ENCODE assay signal across 16 cellular contexts in genomic region chr11:89405629-89406028, GRCh38.
DNase-seq lines count a peak whose midpoint lies in the region; ATAC-seq, FAIRE-seq and TF ChIP-seq lines count a peak whose summit lies in the region.
"Had no signal": no experiment of that assay in that cellular context is flagged by ENCODE, and none has a peak within 500 bp of the region (broad histone marks: within the 10 kb centered on the region; RNA-seq: fewer than 3 reads in every experiment).

No MANE protein-coding gene starts in this region.

- peak; percentile 57; the same call in 2 of the 3 replicates for ATAC-seq in HepG2
- no peak for ATAC-seq in activated T-cell treated with anti-CD3 and anti-CD28 coated beads, Interleukin-2, amount 50 U/mL, for 4 hours
- ATAC-seq: left cardiac atrium, pancreas, upper lobe of right lung had no signal

- H3K27me3 ChIP-seq in MM.1S (replicated peaks; ENCODE audit: insufficient read depth, low read length) (no peaks in the 10 kb centered on the region), HepG2 (ENCODE audit: control insufficient read depth in 1 of 2, insufficient read depth in 2 of 2, low read length in 2 of 2) (no peaks in the 10 kb centered on the region)
- H3K27me3 ChIP-seq: pancreas, upper lobe of right lung had no signal

- peak; percentile 63 for DNase-seq in DMS53 (lab: John Stamatoyannopoulos, UW)
- peak; percentile 15 for DNase-seq in MM.1S
- DNase-seq in astrocyte of the cerebellum (ENCODE audit: low read depth), result no peak
- DNase-seq in HepG2 (ENCODE audit: low spot score), result no peak
- no peak for DNase-seq in SKM-1 treated with dmso at 0.1 percent for 144 hours (lab: John Stamatoyannopoulos, UW; ENCODE audit: unreplicated experiment)
- no peak for DNase-seq in GM19238 (ENCODE audit: insufficient read length, low spot score)
- no peak for DNase-seq in lower leg skin (ENCODE audit: low spot score in 2 of 2)
- DNase-seq in activated T-cell treated with anti-CD3 and anti-CD28 coated beads, Interleukin-2, amount 50 U/mL, for 4 hours, result no peak
- DNase-seq: activated effector memory CD4-positive, alpha-beta T cell treated with anti-CD3 and anti-CD28 coated beads, Interleukin-2, amount 50 U/mL, for 16 hours; DMS79; effector CD4-positive, alpha-beta T cell; left cardiac atrium; NCI-H345; pancreas; upper lobe of right lung; WERI-Rb-1 had no signal

- no peaks in the 10 kb centered on the region for H3K9me2 ChIP-seq in MM.1S (replicated peaks; ENCODE audit: insufficient read depth, low read length)

- H3K79me2 ChIP-seq in MM.1S (ENCODE audit: low read length) (no peaks in the 10 kb centered on the region), HepG2 (ENCODE audit: insufficient read depth, low read length) (no peaks in the 10 kb centered on the region)

- FAIRE-seq in HepG2 (lab: Jason Lieb, UNC), result no peak
- FAIRE-seq: pancreas had no signal

- TF ChIP-seq POLR2A in HepG2 (IDR thresholded peaks at IDR 0.05; ENCODE audit: insufficient read depth in 1 of 2, low read depth in 2 of 2, low read length in 2 of 2) (no peak), lower leg skin (IDR thresholded peaks at IDR 0.05) (no peak)

- H2AFZ ChIP-seq in MM.1S (ENCODE audit: low read length), result no peak overlapping the region
- H2AFZ ChIP-seq in HepG2 (ENCODE audit: low read length), result no peak overlapping the region

- H3K9me3 ChIP-seq in MM.1S (replicated peaks; ENCODE audit: insufficient read depth, low read length), result no peaks in the 10 kb centered on the region
- no peaks in the 10 kb centered on the region for H3K9me3 ChIP-seq in HepG2 (ENCODE audit: low read length)
- H3K9me3 ChIP-seq: pancreas, upper lobe of right lung had no signal

- H3K9ac ChIP-seq in MM.1S (ENCODE audit: low read length) (no peak overlapping the region), HepG2 (ENCODE audit: insufficient read depth, low read depth, low read length) (no peak overlapping the region)

- H3K27ac ChIP-seq in MM.1S (ENCODE audit: low read length) (no peak overlapping the region), HepG2 (ENCODE audit: extremely low read length, insufficient read depth, low read length) (no peak overlapping the region)
- H3K27ac ChIP-seq: pancreas, upper lobe of right lung, WERI-Rb-1 had no signal

- intact Hi-C loops in HepG2 (cut with micrococcal nuclease; ENCODE audit: unreplicated experiment) (no loop called here), lower leg skin (cut with DNase I; ENCODE audit: low total_unique reads) (no loop called here)

- no peaks in the 10 kb centered on the region for H3K27me3 Mint-ChIP-seq in activated T-cell treated with anti-CD3 and anti-CD28 coated beads, Interleukin-2, amount 50 U/mL, for 4 hours (ENCODE audit: low read depth)

- in situ Hi-C loops in astrocyte of the cerebellum (cut with HindIII; ENCODE audit: low sequenced_read_pairs), result no loop called here
- in situ Hi-C loops in HepG2 (cut with HindIII; ENCODE audit: extremely low pct_ligation_motif_present, low pct_unique_long_range_greater_than_20kb), result no loop called here

- CTCF ChIA-PET in HepG2 (lab: Yijun Ruan, JAX; ENCODE audit: low intra/inter-chr PET ratio, low total read pairs), result no interaction called here

- H4K20me1 ChIP-seq in MM.1S (ENCODE audit: insufficient read depth, low read length) (no peaks in the 10 kb centered on the region), HepG2 (ENCODE audit: insufficient read depth, low read length) (no peaks in the 10 kb centered on the region)

- no peaks in the 10 kb centered on the region for H3K4me1 ChIP-seq in MM.1S (ENCODE audit: low read length)
- H3K4me1 ChIP-seq in HepG2 (ENCODE audit: insufficient read depth, low read length), result no peaks in the 10 kb centered on the region
- H3K4me1 ChIP-seq: pancreas, upper lobe of right lung had no signal

- H3K4me2 ChIP-seq in MM.1S (ENCODE audit: low read depth, low read length) (no peak overlapping the region), HepG2 (ENCODE audit: low read depth, low read length) (no peak overlapping the region)

- H3K36me3 Mint-ChIP-seq in activated T-cell treated with anti-CD3 and anti-CD28 coated beads, Interleukin-2, amount 50 U/mL, for 4 hours (ENCODE audit: insufficient read depth), result no peaks in the 10 kb centered on the region

- POLR2A ChIA-PET in HepG2 (lab: Yijun Ruan, JAX), result no interaction called here

- H3F3A ChIP-seq in MM.1S (ENCODE audit: insufficient read depth, low read length), result no peaks in the 10 kb centered on the region

- BruUV-seq in HepG2 (replicated peaks; lab: Mats Ljungman, UMichigan), result no TSS peak

- H3K4me3 ChIP-seq in MM.1S (ENCODE audit: low read length), result no peak overlapping the region
- H3K4me3 ChIP-seq in astrocyte of the cerebellum (ENCODE audit: low read depth, low read length), result no peak overlapping the region
- no peak overlapping the region for H3K4me3 ChIP-seq in HepG2 (replicated peaks in 1 of 3; ENCODE audit: insufficient read depth in 1 of 3, low read depth in 2 of 3, low read length in 3 of 3)
- H3K4me3 ChIP-seq in lower leg skin (ENCODE audit: low read depth, poor library complexity, severe bottlenecking), result no peak overlapping the region
- H3K4me3 ChIP-seq: pancreas, upper lobe of right lung had no signal

- no peaks in the 10 kb centered on the region for H3K4me1 Mint-ChIP-seq in activated T-cell treated with anti-CD3 and anti-CD28 coated beads, Interleukin-2, amount 50 U/mL, for 4 hours (ENCODE audit: low read depth)

- TF ChIP-seq EP300 in HepG2 (IDR thresholded peaks at IDR 0.05; ENCODE audit: low read depth in 2 of 2, low read length in 2 of 2) (no peak), HepG2 (CRISPR knock-in tag; IDR thresholded peaks at IDR 0.05; ENCODE audit: borderline replicate concordance) (no peak)

- H3K4me3 Mint-ChIP-seq in activated T-cell treated with anti-CD3 and anti-CD28 coated beads, Interleukin-2, amount 50 U/mL, for 4 hours, result no peak overlapping the region

- 0% methylated on average over 1 of the region's 1 CpG for WGBS in HepG2 (ENCODE audit: low lambda C conversion rate)
- WGBS in lower leg skin, 2 donors, result 85 to 91% methylated on average over 1 of the region's 1 CpG

- H3K9me3 Mint-ChIP-seq in activated T-cell treated with anti-CD3 and anti-CD28 coated beads, Interleukin-2, amount 50 U/mL, for 4 hours, result no peaks in the 10 kb centered on the region

- H3K36me3 ChIP-seq in MM.1S (replicated peaks; ENCODE audit: insufficient read depth, low read length) (no peaks in the 10 kb centered on the region), HepG2 (replicated peaks in 1 of 2; ENCODE audit: control insufficient read depth in 1 of 2, insufficient read depth in 2 of 2, low read length in 2 of 2) (no peaks in the 10 kb centered on the region)
- H3K36me3 ChIP-seq: pancreas, upper lobe of right lung, WERI-Rb-1 had no signal

- TF ChIP-seq CTCF in MM.1S (IDR thresholded peaks at IDR 0.05; ENCODE audit: low read length) (no peak; the same call in 1 of the 2 replicates), astrocyte of the cerebellum (IDR thresholded peaks at IDR 0.05; ENCODE audit: low read depth, low read length, missing control alignments) (peak; percentile 12), HepG2 (CRISPR knock-in tag; IDR thresholded peaks at IDR 0.05) (no peak), lower leg skin (IDR thresholded peaks at IDR 0.05) (no peak)

- no peak for TF ChIP-seq RAD21 in HepG2 (CRISPR knock-in tag; IDR thresholded peaks at IDR 0.05)

TF ChIP-seq in HepG2, 621 proteins besides CTCF, POLR2A, EP300 and RAD21 (continues in another document):
- no peak for TF ChIP-seq SCMH1 (CRISPR knock-in tag; IDR thresholded peaks at IDR 0.05; ENCODE audit: borderline replicate concordance)
- TF ChIP-seq, protein P1, sequence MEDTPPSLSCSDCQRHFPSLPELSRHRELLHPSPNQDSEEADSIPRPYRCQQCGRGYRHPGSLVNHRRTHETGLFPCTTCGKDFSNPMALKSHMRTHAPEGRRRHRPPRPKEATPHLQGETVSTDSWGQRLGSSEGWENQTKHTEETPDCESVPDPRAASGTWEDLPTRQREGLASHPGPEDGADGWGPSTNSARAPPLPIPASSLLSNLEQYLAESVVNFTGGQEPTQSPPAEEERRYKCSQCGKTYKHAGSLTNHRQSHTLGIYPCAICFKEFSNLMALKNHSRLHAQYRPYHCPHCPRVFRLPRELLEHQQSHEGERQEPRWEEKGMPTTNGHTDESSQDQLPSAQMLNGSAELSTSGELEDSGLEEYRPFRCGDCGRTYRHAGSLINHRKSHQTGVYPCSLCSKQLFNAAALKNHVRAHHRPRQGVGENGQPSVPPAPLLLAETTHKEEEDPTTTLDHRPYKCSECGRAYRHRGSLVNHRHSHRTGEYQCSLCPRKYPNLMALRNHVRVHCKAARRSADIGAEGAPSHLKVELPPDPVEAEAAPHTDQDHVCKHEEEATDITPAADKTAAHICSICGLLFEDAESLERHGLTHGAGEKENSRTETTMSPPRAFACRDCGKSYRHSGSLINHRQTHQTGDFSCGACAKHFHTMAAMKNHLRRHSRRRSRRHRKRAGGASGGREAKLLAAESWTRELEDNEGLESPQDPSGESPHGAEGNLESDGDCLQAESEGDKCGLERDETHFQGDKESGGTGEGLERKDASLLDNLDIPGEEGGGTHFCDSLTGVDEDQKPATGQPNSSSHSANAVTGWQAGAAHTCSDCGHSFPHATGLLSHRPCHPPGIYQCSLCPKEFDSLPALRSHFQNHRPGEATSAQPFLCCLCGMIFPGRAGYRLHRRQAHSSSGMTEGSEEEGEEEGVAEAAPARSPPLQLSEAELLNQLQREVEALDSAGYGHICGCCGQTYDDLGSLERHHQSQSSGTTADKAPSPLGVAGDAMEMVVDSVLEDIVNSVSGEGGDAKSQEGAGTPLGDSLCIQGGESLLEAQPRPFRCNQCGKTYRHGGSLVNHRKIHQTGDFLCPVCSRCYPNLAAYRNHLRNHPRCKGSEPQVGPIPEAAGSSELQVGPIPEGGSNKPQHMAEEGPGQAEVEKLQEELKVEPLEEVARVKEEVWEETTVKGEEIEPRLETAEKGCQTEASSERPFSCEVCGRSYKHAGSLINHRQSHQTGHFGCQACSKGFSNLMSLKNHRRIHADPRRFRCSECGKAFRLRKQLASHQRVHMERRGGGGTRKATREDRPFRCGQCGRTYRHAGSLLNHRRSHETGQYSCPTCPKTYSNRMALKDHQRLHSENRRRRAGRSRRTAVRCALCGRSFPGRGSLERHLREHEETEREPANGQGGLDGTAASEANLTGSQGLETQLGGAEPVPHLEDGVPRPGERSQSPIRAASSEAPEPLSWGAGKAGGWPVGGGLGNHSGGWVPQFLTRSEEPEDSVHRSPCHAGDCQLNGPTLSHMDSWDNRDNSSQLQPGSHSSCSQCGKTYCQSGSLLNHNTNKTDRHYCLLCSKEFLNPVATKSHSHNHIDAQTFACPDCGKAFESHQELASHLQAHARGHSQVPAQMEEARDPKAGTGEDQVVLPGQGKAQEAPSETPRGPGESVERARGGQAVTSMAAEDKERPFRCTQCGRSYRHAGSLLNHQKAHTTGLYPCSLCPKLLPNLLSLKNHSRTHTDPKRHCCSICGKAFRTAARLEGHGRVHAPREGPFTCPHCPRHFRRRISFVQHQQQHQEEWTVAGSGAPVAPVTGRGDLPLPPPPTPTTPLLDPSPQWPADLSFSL (CRISPR knock-in tag; IDR thresholded peaks at IDR 0.05), result no peak
- TF ChIP-seq NCOA5 (CRISPR knock-in tag; IDR thresholded peaks at IDR 0.05), result no peak

Comparison
In these comparisons a context has a peak if more than half of its experiments do, and no peak if none do; other contexts are left out.
1. DNase-seq: peak in DMS53 (single experiment) and MM.1S (single experiment); none in astrocyte of the cerebellum (single experiment), HepG2 (single experiment), SKM-1 treated with dmso at 0.1 percent for 144 hours (single experiment), GM19238 (single experiment), lower leg skin (0 of 2) and activated T-cell treated with anti-CD3 and anti-CD28 coated beads, Interleukin-2, amount 50 U/mL, for 4 hours (single experiment).